Comparison of ENCODE assay signal across 33 cellular contexts in the genomic region with DNA sequence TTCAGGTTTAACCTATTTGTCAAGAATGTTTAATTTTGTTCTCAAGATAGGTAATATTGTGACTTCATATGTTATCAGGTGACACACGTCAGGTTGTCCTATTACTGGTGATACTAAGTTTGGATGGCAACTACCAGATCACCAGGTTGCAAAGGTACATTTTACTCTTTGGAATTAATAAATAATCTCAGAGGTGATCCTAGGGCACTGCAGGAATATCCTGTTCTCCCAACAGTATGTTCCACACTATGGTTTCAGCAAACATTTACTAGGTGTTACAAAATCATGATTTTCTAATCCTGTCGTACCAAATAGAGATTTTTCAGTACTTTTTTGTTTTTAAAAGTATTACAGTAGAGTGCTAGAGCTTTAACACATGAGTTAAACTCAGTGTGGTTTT.
"Had no signal": no experiment of that assay in that cellular context is flagged by ENCODE, and none has a peak within 500 bp of the region (broad histone marks: within the 10 kb centered on the region; RNA-seq: fewer than 3 reads in every experiment).

No MANE protein-coding gene starts in this region.

- H3K36me3 ChIP-seq: ascending aorta, cardiac muscle cell, WERI-Rb-1 had no signal

- H3K27me3 ChIP-seq: ascending aorta, cardiac muscle cell had no signal

- DNase-seq: activated CD4-positive, alpha-beta memory T cell treated with anti-CD3 and anti-CD28 coated beads for 36 hours; activated CD4-positive, alpha-beta T cell treated with anti-CD3 and anti-CD28 coated beads for 4 hours; activated CD4-positive, alpha-beta T cell treated with anti-CD3 and anti-CD28 coated beads, Interleukin-2, amount 10 ng/mL, durations not matched to agents 24 days and 14 days; activated CD4-positive, alpha-beta T cell treated with anti-CD3 and anti-CD28 coated beads, Interleukin-2, amount 50 U/mL, for 1 hour; activated CD4-positive, alpha-beta T cell treated with anti-CD3 and anti-CD28 coated beads, Interleukin-2, amount 50 U/mL, for 4 hours; activated CD4-positive, CD25-positive, alpha-beta regulatory T cell treated with anti-CD3 and anti-CD28 coated beads, Interleukin-2, amount 50 U/mL, for 72 hours; activated CD8-positive, alpha-beta memory T cell treated with anti-CD3 and anti-CD28 coated beads, Interleukin-2, amount 50 U/mL, for 4 hours; activated CD8-positive, alpha-beta T cell treated with anti-CD3 and anti-CD28 coated beads for 36 hours; activated effector memory CD4-positive, alpha-beta T cell treated with anti-CD3 and anti-CD28 coated beads, Interleukin-2, amount 50 U/mL, for 16 hours; activated gamma-delta T cell treated with Interleukin-2 at 50 U/mL for 16 hours; activated naive CD4-positive, alpha-beta T cell treated with anti-CD3 and anti-CD28 coated beads, Interleukin-2, amount 10 ng/mL, durations not matched to agents 7 days and 5 days; activated naive CD4-positive, alpha-beta T cell treated with Interleukin-2 at 50 U/mL for 16 hours; activated naive CD8-positive, alpha-beta T cell treated with anti-CD3 and anti-CD28 coated beads, Interleukin-2, amount 10 ng/mL, durations not matched to agents 7 days and 5 days; activated naive CD8-positive, alpha-beta T cell treated with anti-CD3 and anti-CD28 coated beads, Interleukin-2, amount 50 U/mL, for 24 hours; activated T-cell treated with anti-CD3 and anti-CD28 coated beads for 4 hours; activated T-cell treated with anti-CD3 and anti-CD28 coated beads, Interleukin-2, amount 50 U/mL, for 1 hour; activated T-cell treated with anti-CD3 and anti-CD28 coated beads, Interleukin-2, amount 50 U/mL, for 4 hours; activated T-cell treated with anti-CD3 and anti-CD28 coated beads, Interleukin-2, amount 50 U/mL, for 72 hours; amygdala; anterior cingulate cortex; caudate nucleus; cerebellar nuclear complex; SW 1271; T-helper 1 cell; T-helper 2 cell; T-helper 9 cell; WERI-Rb-1 had no signal

- ATAC-seq: activated CD8-positive, alpha-beta T cell treated with anti-CD3 and anti-CD28 coated beads for 36 hours; activated naive CD8-positive, alpha-beta T cell treated with anti-CD3 and anti-CD28 coated beads, Interleukin-2, amount 50 U/mL, for 24 hours; activated T-cell treated with anti-CD3 and anti-CD28 coated beads, Interleukin-2, amount 50 U/mL, for 4 hours; activated T-cell treated with anti-CD3 and anti-CD28 coated beads, Interleukin-2, amount 50 U/mL, for 72 hours; activated T-helper 17 cell treated with anti-CD3 and anti-CD28 coated beads, Interleukin-2, amount 50 U/mL, for 72 hours; WTC11 had no signal

- H3K27ac ChIP-seq: ascending aorta, cardiac muscle cell, WERI-Rb-1 had no signal

- FAIRE-seq: bronchial epithelial cell, TTC549 had no signal

- H3K4me3 ChIP-seq: ascending aorta, cardiac muscle cell had no signal

- H3K4me1 ChIP-seq: ascending aorta had no signal

- H3K9me3 ChIP-seq: ascending aorta had no signal
